In the genomic region with DNA sequence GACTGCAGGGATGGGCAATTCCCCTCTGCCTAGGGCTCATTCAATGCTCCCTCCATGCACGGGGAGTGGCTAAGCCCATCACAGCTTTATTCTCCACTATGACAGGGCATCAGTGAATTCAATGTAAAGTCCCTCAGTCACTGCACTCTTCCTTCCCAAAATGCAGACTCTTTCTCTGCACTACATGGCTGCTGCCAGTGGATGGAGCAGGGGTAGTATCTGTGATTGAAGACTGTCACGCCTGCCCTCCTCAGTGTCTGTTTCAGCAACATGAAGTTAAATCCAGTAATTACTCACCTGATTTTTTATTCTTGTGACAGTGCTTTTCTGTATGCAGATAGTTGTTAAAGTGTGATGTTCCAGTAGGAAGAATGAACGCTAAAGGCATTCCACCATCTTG, we compare ENCODE assay signal across 1 cellular context.
TF ChIP-seq lines count a peak whose summit lies in the region.

No MANE protein-coding gene starts in this region.

TF ChIP-seq in GM23338, 12 proteins besides CTCF, POLR2A, EP300 and RAD21 (continued from another document):
- TF ChIP-seq, protein P1, sequence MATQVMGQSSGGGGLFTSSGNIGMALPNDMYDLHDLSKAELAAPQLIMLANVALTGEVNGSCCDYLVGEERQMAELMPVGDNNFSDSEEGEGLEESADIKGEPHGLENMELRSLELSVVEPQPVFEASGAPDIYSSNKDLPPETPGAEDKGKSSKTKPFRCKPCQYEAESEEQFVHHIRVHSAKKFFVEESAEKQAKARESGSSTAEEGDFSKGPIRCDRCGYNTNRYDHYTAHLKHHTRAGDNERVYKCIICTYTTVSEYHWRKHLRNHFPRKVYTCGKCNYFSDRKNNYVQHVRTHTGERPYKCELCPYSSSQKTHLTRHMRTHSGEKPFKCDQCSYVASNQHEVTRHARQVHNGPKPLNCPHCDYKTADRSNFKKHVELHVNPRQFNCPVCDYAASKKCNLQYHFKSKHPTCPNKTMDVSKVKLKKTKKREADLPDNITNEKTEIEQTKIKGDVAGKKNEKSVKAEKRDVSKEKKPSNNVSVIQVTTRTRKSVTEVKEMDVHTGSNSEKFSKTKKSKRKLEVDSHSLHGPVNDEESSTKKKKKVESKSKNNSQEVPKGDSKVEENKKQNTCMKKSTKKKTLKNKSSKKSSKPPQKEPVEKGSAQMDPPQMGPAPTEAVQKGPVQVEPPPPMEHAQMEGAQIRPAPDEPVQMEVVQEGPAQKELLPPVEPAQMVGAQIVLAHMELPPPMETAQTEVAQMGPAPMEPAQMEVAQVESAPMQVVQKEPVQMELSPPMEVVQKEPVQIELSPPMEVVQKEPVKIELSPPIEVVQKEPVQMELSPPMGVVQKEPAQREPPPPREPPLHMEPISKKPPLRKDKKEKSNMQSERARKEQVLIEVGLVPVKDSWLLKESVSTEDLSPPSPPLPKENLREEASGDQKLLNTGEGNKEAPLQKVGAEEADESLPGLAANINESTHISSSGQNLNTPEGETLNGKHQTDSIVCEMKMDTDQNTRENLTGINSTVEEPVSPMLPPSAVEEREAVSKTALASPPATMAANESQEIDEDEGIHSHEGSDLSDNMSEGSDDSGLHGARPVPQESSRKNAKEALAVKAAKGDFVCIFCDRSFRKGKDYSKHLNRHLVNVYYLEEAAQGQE (IDR thresholded peaks at IDR 0.05; ENCODE audit: unreplicated experiment) = no peak
- TF ChIP-seq POLR2AphosphoS5 (IDR thresholded peaks at IDR 0.05; ENCODE audit: low read depth) (no peak), ZNF331 (CRISPR knock-in tag; IDR thresholded peaks at IDR 0.05; ENCODE audit: low read depth) (no peak), JUNB (IDR thresholded peaks at IDR 0.05; ENCODE audit: unreplicated experiment) (no peak), EZH2 (IDR thresholded peaks at IDR 0.05; ENCODE audit: low read depth, unreplicated experiment) (no peak), EZH2phosphoT487 (IDR thresholded peaks at IDR 0.05; ENCODE audit: unreplicated experiment) (no peak), ZNF114 (CRISPR knock-in tag; IDR thresholded peaks at IDR 0.05) (no peak), CREB1 (CRISPR knock-in tag; IDR thresholded peaks at IDR 0.05; ENCODE audit: low read depth) (no peak), STAT1 (IDR thresholded peaks at IDR 0.05; ENCODE audit: unreplicated experiment) (no peak)
- TF ChIP-seq, protein P2, sequence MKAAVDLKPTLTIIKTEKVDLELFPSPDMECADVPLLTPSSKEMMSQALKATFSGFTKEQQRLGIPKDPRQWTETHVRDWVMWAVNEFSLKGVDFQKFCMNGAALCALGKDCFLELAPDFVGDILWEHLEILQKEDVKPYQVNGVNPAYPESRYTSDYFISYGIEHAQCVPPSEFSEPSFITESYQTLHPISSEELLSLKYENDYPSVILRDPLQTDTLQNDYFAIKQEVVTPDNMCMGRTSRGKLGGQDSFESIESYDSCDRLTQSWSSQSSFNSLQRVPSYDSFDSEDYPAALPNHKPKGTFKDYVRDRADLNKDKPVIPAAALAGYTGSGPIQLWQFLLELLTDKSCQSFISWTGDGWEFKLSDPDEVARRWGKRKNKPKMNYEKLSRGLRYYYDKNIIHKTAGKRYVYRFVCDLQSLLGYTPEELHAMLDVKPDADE (IDR thresholded peaks at IDR 0.05) = no peak
- TF ChIP-seq, protein P3, sequence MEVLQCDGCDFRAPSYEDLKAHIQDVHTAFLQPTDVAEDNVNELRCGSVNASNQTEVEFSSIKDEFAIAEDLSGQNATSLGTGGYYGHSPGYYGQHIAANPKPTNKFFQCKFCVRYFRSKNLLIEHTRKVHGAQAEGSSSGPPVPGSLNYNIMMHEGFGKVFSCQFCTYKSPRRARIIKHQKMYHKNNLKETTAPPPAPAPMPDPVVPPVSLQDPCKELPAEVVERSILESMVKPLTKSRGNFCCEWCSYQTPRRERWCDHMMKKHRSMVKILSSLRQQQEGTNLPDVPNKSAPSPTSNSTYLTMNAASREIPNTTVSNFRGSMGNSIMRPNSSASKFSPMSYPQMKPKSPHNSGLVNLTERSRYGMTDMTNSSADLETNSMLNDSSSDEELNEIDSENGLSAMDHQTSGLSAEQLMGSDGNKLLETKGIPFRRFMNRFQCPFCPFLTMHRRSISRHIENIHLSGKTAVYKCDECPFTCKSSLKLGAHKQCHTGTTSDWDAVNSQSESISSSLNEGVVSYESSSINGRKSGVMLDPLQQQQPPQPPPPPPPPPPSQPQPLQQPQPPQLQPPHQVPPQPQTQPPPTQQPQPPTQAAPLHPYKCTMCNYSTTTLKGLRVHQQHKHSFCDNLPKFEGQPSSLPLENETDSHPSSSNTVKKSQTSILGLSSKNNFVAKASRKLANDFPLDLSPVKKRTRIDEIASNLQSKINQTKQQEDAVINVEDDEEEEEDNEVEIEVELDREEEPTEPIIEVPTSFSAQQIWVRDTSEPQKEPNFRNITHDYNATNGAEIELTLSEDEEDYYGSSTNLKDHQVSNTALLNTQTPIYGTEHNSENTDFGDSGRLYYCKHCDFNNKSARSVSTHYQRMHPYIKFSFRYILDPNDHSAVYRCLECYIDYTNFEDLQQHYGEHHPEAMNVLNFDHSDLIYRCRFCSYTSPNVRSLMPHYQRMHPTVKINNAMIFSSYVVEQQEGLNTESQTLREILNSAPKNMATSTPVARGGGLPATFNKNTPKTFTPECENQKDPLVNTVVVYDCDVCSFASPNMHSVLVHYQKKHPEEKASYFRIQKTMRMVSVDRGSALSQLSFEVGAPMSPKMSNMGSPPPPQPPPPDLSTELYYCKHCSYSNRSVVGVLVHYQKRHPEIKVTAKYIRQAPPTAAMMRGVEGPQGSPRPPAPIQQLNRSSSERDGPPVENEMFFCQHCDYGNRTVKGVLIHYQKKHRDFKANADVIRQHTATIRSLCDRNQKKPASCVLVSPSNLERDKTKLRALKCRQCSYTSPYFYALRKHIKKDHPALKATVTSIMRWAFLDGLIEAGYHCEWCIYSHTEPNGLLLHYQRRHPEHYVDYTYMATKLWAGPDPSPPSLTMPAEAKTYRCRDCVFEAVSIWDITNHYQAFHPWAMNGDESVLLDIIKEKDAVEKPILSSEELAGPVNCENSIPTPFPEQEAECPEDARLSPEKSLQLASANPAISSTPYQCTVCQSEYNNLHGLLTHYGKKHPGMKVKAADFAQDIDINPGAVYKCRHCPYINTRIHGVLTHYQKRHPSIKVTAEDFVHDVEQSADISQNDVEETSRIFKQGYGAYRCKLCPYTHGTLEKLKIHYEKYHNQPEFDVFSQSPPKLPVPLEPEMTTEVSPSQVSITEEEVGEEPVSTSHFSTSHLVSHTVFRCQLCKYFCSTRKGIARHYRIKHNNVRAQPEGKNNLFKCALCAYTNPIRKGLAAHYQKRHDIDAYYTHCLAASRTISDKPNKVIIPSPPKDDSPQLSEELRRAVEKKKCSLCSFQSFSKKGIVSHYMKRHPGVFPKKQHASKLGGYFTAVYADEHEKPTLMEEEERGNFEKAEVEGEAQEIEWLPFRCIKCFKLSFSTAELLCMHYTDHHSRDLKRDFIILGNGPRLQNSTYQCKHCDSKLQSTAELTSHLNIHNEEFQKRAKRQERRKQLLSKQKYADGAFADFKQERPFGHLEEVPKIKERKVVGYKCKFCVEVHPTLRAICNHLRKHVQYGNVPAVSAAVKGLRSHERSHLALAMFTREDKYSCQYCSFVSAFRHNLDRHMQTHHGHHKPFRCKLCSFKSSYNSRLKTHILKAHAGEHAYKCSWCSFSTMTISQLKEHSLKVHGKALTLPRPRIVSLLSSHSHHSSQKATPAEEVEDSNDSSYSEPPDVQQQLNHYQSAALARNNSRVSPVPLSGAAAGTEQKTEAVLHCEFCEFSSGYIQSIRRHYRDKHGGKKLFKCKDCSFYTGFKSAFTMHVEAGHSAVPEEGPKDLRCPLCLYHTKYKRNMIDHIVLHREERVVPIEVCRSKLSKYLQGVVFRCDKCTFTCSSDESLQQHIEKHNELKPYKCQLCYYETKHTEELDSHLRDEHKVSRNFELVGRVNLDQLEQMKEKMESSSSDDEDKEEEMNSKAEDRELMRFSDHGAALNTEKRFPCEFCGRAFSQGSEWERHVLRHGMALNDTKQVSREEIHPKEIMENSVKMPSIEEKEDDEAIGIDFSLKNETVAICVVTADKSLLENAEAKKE (CRISPR knock-in tag; IDR thresholded peaks at IDR 0.05) = no peak
